Comparison of ENCODE assay signal across 28 cellular contexts in genomic region chr11:43626798-43627197, GRCh38.
"Had no signal": no experiment of that assay in that cellular context is flagged by ENCODE, and none has a peak within 500 bp of the region (broad histone marks: within the 10 kb centered on the region; RNA-seq: fewer than 3 reads in every experiment).

No MANE protein-coding gene starts in this region.

- DNase-seq: natural killer cell; occipital lobe; ovary; posterior cingulate gyrus; psoas muscle; right cardiac atrium; spleen; stimulated activated CD4-positive, alpha-beta T cell treated with anti-CD3 and anti-CD28 coated beads, Interleukin-12 subunit alpha, Interleukin-12 subunit beta, amount 100 ng/mL, for 4 hours; stimulated activated CD4-positive, alpha-beta T cell treated with anti-CD3 and anti-CD28 coated beads, Interleukin-1b, Interleukin-23, amount 100 ng/mL, for 48 hours; stimulated activated CD4-positive, alpha-beta T cell treated with anti-CD3 and anti-CD28 coated beads, Interleukin-4, amount 100 ng/mL, for 1 hour; stimulated activated CD4-positive, alpha-beta T cell treated with anti-CD3 and anti-CD28 coated beads, Interleukin-4, amount 100 ng/mL, for 4 hours; stimulated activated CD8-positive, alpha-beta memory T cell treated with anti-CD3 and anti-CD28 coated beads, Interleukin-4, amount 100 ng/mL, for 48 hours; stimulated activated naive CD4-positive, alpha-beta T cell; stimulated activated naive CD8-positive, alpha-beta T cell treated with anti-CD3 and anti-CD28 coated beads, Interleukin-15, amount 100 ng/mL, for 72 hours; stimulated activated naive CD8-positive, alpha-beta T cell treated with anti-CD3 and anti-CD28 coated beads, Interleukin-15, Interleukin-2, amounts not matched to agents 100 U/mL and 50 U/mL, for 24 hours; substantia nigra; testis; tibial artery; transverse colon; upper lobe of right lung; uterus had no signal

- H3K79me2 ChIP-seq: parathyroid adenoma had no signal

- H2AFZ ChIP-seq: neural progenitor cell, parathyroid adenoma had no signal

- H3K36me3 ChIP-seq: neural progenitor cell, ovary, spleen, suprapubic skin, tibial artery, transverse colon, upper lobe of right lung, uterus had no signal

- H3K27ac ChIP-seq: neural progenitor cell, ovary, parathyroid adenoma, psoas muscle, skin epidermis, spleen, suprapubic skin, testis, tibial artery, transverse colon, upper lobe of right lung, uterus had no signal

- H3K4me3 ChIP-seq: neural progenitor cell, ovary, psoas muscle, skin epidermis, smooth muscle cell, spleen, suprapubic skin, testis, tibial artery, transverse colon, upper lobe of right lung, uterus had no signal

- ATAC-seq: natural killer cell; psoas muscle; right cardiac atrium; sciatic nerve; stimulated activated memory B cell treated with anti-CD40 and anti-IgM and Interleukin-4, amounts not matched to agents 10 μg/mL and 1 μg/mL and 100 μg/mL, for 72 hours; stimulated activated naive CD8-positive, alpha-beta T cell treated with anti-CD3 and anti-CD28 coated beads, Interleukin-15, amount 100 ng/mL, for 72 hours; stimulated activated naive CD8-positive, alpha-beta T cell treated with anti-CD3 and anti-CD28 coated beads, Interleukin-15, Interleukin-2, amounts not matched to agents 100 U/mL and 50 U/mL, for 24 hours; upper lobe of right lung had no signal

- H3K4me2 ChIP-seq: neural progenitor cell, smooth muscle cell had no signal

- H3K9me3 ChIP-seq: ovary, psoas muscle, spleen, suprapubic skin, testis, tibial artery, transverse colon, upper lobe of right lung, uterus had no signal

- H3K4me1 ChIP-seq: neural progenitor cell, parathyroid adenoma, psoas muscle, spleen, suprapubic skin, testis, tibial artery, transverse colon, upper lobe of right lung, uterus had no signal

- H3K9ac ChIP-seq: neural progenitor cell, parathyroid adenoma had no signal

- H3K27me3 ChIP-seq: ovary, testis had no signal
